19 cellular contexts compared by ENCODE assay signal in genomic region chr3:69698728-69699127, GRCh38. TPM values are rescaled to one million over a fixed set of nuclear protein-coding genes. Genes with fewer than 3 reads are reported as not detected.
"Had no signal": no experiment of that assay in that cellular context is flagged by ENCODE, and none has a peak within 500 bp of the region (broad histone marks: within the 10 kb centered on the region; RNA-seq: fewer than 3 reads in every experiment).

No MANE protein-coding gene starts in this region.

- H3K4me3 ChIP-seq: hepatocyte, prostate gland, right lobe of liver, suprapubic skin, thyroid gland had no signal

- DNase-seq: effector memory CD4-positive, alpha-beta T cell; head of caudate nucleus; naive thymus-derived CD4-positive, alpha-beta T cell; nephron progenitor cell; retina; right lobe of liver; stimulated activated CD4-positive, alpha-beta T cell treated with anti-CD3 and anti-CD28 coated beads, Interleukin-4, amount 100 ng/mL, for 1 hour; stimulated activated CD8-positive, alpha-beta memory T cell treated with anti-CD3 and anti-CD28 coated beads, Interleukin-4, amount 100 ng/mL, for 48 hours; stimulated activated naive CD8-positive, alpha-beta T cell treated with anti-CD3 and anti-CD28 coated beads, Interleukin-15, Interleukin-2, amounts not matched to agents 100 U/mL and 50 U/mL, for 24 hours; thyroid gland had no signal

- H3K79me2 ChIP-seq: hepatocyte, parathyroid adenoma had no signal

- H3K9ac ChIP-seq: parathyroid adenoma had no signal

- ATAC-seq: esophagus mucosa; naive thymus-derived CD4-positive, alpha-beta T cell; right lobe of liver; stimulated activated effector memory CD8-positive, alpha-beta T cell treated with anti-CD3 and anti-CD28 coated beads, Interleukin-12 subunit alpha, Interleukin-12 subunit beta, amount 100 ng/mL, for 72 hours; stimulated activated naive CD8-positive, alpha-beta T cell treated with anti-CD3 and anti-CD28 coated beads, Interleukin-15, Interleukin-2, amounts not matched to agents 100 U/mL and 50 U/mL, for 24 hours had no signal

- H3K36me3 Mint-ChIP-seq: stimulated activated effector memory CD8-positive, alpha-beta T cell treated with anti-CD3 and anti-CD28 coated beads, Interleukin-12 subunit alpha, Interleukin-12 subunit beta, amount 100 ng/mL, for 72 hours; type B pancreatic cell had no signal

- H3K4me3 Mint-ChIP-seq: naive thymus-derived CD4-positive, alpha-beta T cell; nephron progenitor cell; stimulated activated effector memory CD8-positive, alpha-beta T cell treated with anti-CD3 and anti-CD28 coated beads, Interleukin-12 subunit alpha, Interleukin-12 subunit beta, amount 100 ng/mL, for 72 hours; type B pancreatic cell had no signal

- H2AFZ ChIP-seq: hepatocyte, parathyroid adenoma had no signal

- H3K27ac Mint-ChIP-seq: naive thymus-derived CD4-positive, alpha-beta T cell; nephron progenitor cell; stimulated activated effector memory CD8-positive, alpha-beta T cell treated with anti-CD3 and anti-CD28 coated beads, Interleukin-12 subunit alpha, Interleukin-12 subunit beta, amount 100 ng/mL, for 72 hours; type B pancreatic cell had no signal

- FAIRE-seq: endometrium, urothelium cell line had no signal

- H3K4me2 ChIP-seq: hepatocyte had no signal

- H3K27ac ChIP-seq: hepatocyte, parathyroid adenoma, prostate gland, right lobe of liver, suprapubic skin, thyroid gland had no signal

- H3K4me1 Mint-ChIP-seq: naive thymus-derived CD4-positive, alpha-beta T cell; nephron progenitor cell; stimulated activated effector memory CD8-positive, alpha-beta T cell treated with anti-CD3 and anti-CD28 coated beads, Interleukin-12 subunit alpha, Interleukin-12 subunit beta, amount 100 ng/mL, for 72 hours had no signal

- H3K36me3 ChIP-seq: prostate gland, right lobe of liver, suprapubic skin, thyroid gland had no signal

- H3K27me3 ChIP-seq: hepatocyte, right lobe of liver, suprapubic skin, thyroid gland had no signal

- H3K4me1 ChIP-seq: prostate gland, right lobe of liver, thyroid gland had no signal

- H3K27me3 Mint-ChIP-seq: type B pancreatic cell had no signal

- H3K9me3 ChIP-seq: prostate gland, right lobe of liver, suprapubic skin, thyroid gland had no signal

RNA-seq across cellular contexts. Expression of gene MITF, which starts 40.5 kb away (rescaled TPM):
- polyA plus RNA-seq: naive thymus-derived CD4-positive, alpha-beta T cell had no signal
